Comparison of ENCODE assay signal across 11 cellular contexts in the genomic region with DNA sequence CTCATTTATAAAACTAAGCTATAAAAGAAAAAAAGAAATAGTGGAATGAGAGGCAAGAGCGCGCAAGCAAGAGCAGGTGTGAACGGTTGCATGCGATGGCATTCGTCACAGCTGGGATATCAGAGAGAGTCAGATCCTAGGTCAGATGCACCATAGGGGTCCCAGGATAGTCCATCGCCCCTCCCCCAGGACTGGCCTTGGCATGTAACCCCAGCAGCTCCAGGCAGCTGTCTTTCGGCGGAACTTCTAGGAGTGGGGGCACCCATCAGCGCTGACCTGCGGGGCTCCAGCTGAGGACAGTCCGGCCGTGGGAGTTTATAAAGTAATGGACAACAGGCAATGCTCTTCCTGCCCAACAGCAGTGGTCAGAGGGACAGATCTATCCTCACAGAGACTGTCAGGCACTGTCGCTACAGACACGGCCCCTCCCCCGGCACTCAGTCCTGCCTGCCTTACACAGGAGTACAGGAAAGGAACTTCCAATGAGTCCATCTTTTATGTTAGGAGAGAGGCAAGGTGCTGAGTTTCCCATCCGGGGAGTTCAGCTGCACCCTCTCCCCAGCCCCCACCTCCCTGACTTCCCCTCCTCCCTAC. TPM values are rescaled to one million over a fixed set of nuclear protein-coding genes. Genes with fewer than 3 reads are reported as not detected.
DNase-seq lines count a peak whose midpoint lies in the region; ATAC-seq, FAIRE-seq and TF ChIP-seq lines count a peak whose summit lies in the region.
"Had no signal": no experiment of that assay in that cellular context is flagged by ENCODE, and none has a peak within 500 bp of the region (broad histone marks: within the 10 kb centered on the region; RNA-seq: fewer than 3 reads in every experiment).

No MANE protein-coding gene starts in this region.

- BruUV-seq in mammary epithelial cell (replicated peaks; lab: Mats Ljungman, UMichigan) = no TSS peak

- intact Hi-C loops in mammary epithelial cell (cut with micrococcal nuclease) (no loop called here), breast epithelium (cut with DNase I; ENCODE audit: low total_unique reads) (no loop called here)

- H3K27me3 Mint-ChIP-seq in activated CD8-positive, alpha-beta T cell treated with anti-CD3 and anti-CD28 coated beads, Interleukin-2, amount 10 ng/mL, durations not matched to agents 7 days and 5 days (ENCODE audit: low read depth) = peaks cover 44% of the 10 kb centered on the region

- dilution Hi-C loops in mammary epithelial cell (cut with HindIII; ENCODE audit: low sequenced_read_pairs) (no loop called here), keratinocyte (cut with MboI; ENCODE audit: extremely low pct_ligation_motif_present, low sequenced_read_pairs) (no loop called here)

- H3K4me3 Mint-ChIP-seq in activated CD8-positive, alpha-beta T cell treated with anti-CD3 and anti-CD28 coated beads, Interleukin-2, amount 10 ng/mL, durations not matched to agents 7 days and 5 days = peak overlapping the region; percentile 45

- no peaks in the 10 kb centered on the region for H4K20me1 ChIP-seq in mammary epithelial cell (ENCODE audit: insufficient read depth, low read length)
- no peaks in the 10 kb centered on the region for H4K20me1 ChIP-seq in keratinocyte (ENCODE audit: control insufficient read depth, extremely low read depth, insufficient read depth, low read length)

- H3K36me3 Mint-ChIP-seq in activated CD8-positive, alpha-beta T cell treated with anti-CD3 and anti-CD28 coated beads, Interleukin-2, amount 10 ng/mL, durations not matched to agents 7 days and 5 days (ENCODE audit: low read depth) = no peaks in the 10 kb centered on the region

- no peak overlapping the region for H3K27ac Mint-ChIP-seq in activated CD8-positive, alpha-beta T cell treated with anti-CD3 and anti-CD28 coated beads, Interleukin-2, amount 10 ng/mL, durations not matched to agents 7 days and 5 days

- H3K27ac ChIP-seq in mammary epithelial cell (ENCODE audit: insufficient read depth, low read depth, low read length) (no peak overlapping the region), breast epithelium (no peak overlapping the region), keratinocyte (ENCODE audit: control insufficient read depth, insufficient read depth, low read length) (no peak overlapping the region), suprapubic skin (no peak overlapping the region)
- H3K27ac ChIP-seq: tibial nerve had no signal

- H3K4me3 ChIP-seq in mammary epithelial cell (replicated peaks in 1 of 3; ENCODE audit: insufficient read depth in 1 of 3, low read depth in 2 of 3, low read length in 3 of 3) = no peak overlapping the region
- peak overlapping the region in 1 of 3 donors; percentile 59 for H3K4me3 ChIP-seq in breast epithelium
- peak overlapping the region in 1 of 3 experiments; percentile 39 for H3K4me3 ChIP-seq in keratinocyte (ENCODE audit: control insufficient read depth in 2 of 3, extremely low read depth in 1 of 3, insufficient read depth in 2 of 3, low read depth in 1 of 3, low read length in 3 of 3)
- H3K4me3 ChIP-seq in suprapubic skin = peak overlapping the region; percentile 35

- no peak overlapping the region for H3K9ac ChIP-seq in mammary epithelial cell (ENCODE audit: insufficient read depth, low read length)
- no peak overlapping the region for H3K9ac ChIP-seq in keratinocyte (ENCODE audit: control insufficient read depth, extremely low read depth, insufficient read depth, low read length)

- ATAC-seq in activated CD8-positive, alpha-beta T cell treated with anti-CD3 and anti-CD28 coated beads, Interleukin-2, amount 10 ng/mL, durations not matched to agents 7 days and 5 days = no peak

- H3K4me1 ChIP-seq in mammary epithelial cell (ENCODE audit: insufficient read depth, low read length) (no peaks in the 10 kb centered on the region), breast epithelium (peaks cover 0 to 7% of the 10 kb centered on the region in 2 donors), keratinocyte (ENCODE audit: control insufficient read depth, extremely low read depth, insufficient read depth, low read length) (peaks cover 11% of the 10 kb centered on the region), suprapubic skin (peaks cover 16% of the 10 kb centered on the region)

- H3K9me1 ChIP-seq in keratinocyte (ENCODE audit: control insufficient read depth, extremely low read depth, insufficient read depth, low read length) = no peaks in the 10 kb centered on the region

- H3K9me3 ChIP-seq in mammary epithelial cell (replicated peaks; ENCODE audit: insufficient read depth, low read length) (no peaks in the 10 kb centered on the region), breast epithelium (peaks cover 0 to 11% of the 10 kb centered on the region in 2 donors), keratinocyte (ENCODE audit: control insufficient read depth, low read depth, low read length) (no peaks in the 10 kb centered on the region), suprapubic skin (no peaks in the 10 kb centered on the region)

- H3K36me3 ChIP-seq in mammary epithelial cell (ENCODE audit: insufficient read depth, low read length) = no peaks in the 10 kb centered on the region
- no peaks in the 10 kb centered on the region for H3K36me3 ChIP-seq in breast epithelium
- H3K36me3 ChIP-seq in keratinocyte (ENCODE audit: control insufficient read depth in 2 of 2, extremely low read depth in 1 of 2, insufficient read depth in 2 of 2, low read length in 2 of 2) = no peaks in the 10 kb centered on the region
- H3K36me3 ChIP-seq in suprapubic skin = no peaks in the 10 kb centered on the region
- H3K36me3 ChIP-seq: tibial nerve had no signal

- no peak overlapping the region for H3K4me2 ChIP-seq in mammary epithelial cell (ENCODE audit: insufficient read depth, low read depth, low read length)
- peak overlapping the region; percentile 93 for H3K4me2 ChIP-seq in keratinocyte (ENCODE audit: control insufficient read depth, extremely low read depth, insufficient read depth, low read depth, low read length)

- peaks cover 46% of the 10 kb centered on the region for H3K4me1 Mint-ChIP-seq in activated CD8-positive, alpha-beta T cell treated with anti-CD3 and anti-CD28 coated beads, Interleukin-2, amount 10 ng/mL, durations not matched to agents 7 days and 5 days (ENCODE audit: low read depth)

- POLR2A ChIA-PET in activated CD8-positive, alpha-beta T cell treated with anti-CD3 and anti-CD28 coated beads, Interleukin-2, amount 10 ng/mL, durations not matched to agents 7 days and 5 days (lab: Charles Lee) = no interaction called here

- H2AFZ ChIP-seq in mammary epithelial cell (ENCODE audit: low read depth, low read length) = peak overlapping the region; percentile 15
- H2AFZ ChIP-seq in keratinocyte (ENCODE audit: control insufficient read depth, low read length) = peak overlapping the region; percentile 7

- in situ Hi-C loops in mammary epithelial cell (cut with MboI; ENCODE audit: low sequenced_read_pairs in 2 of 2) = no loop called here

- TF ChIP-seq POLR2A in breast epithelium (IDR thresholded peaks at IDR 0.05) (no peak), suprapubic skin (IDR thresholded peaks at IDR 0.05) (no peak)

- FAIRE-seq in keratinocyte (lab: Jason Lieb, UNC) = no peak
- FAIRE-seq: frontal cortex had no signal

- DNase-seq in mammary epithelial cell (no peak), breast epithelium (ENCODE audit: low spot score in 2 of 2) (no peak), keratinocyte (ENCODE audit: low read depth, low spot score) (no peak), suprapubic skin (ENCODE audit: low spot score in 2 of 2) (no peak), DMS114 treated with DMSO at 0.1 percent for 48 hours (lab: John Stamatoyannopoulos, UW; ENCODE audit: unreplicated experiment) (no peak), NCI-H2171 treated with DMSO at 0.1 percent for 48 hours (lab: John Stamatoyannopoulos, UW) (no peak), D341Med (ENCODE audit: low spot score) (no peak)
- DNase-seq in activated CD8-positive, alpha-beta T cell treated with anti-CD3 and anti-CD28 coated beads, Interleukin-2, amount 10 ng/mL, durations not matched to agents 7 days and 5 days = no peak
- DNase-seq: aorta had no signal

- H3K79me2 ChIP-seq in mammary epithelial cell (ENCODE audit: insufficient read depth, low read length) (no peaks in the 10 kb centered on the region), keratinocyte (ENCODE audit: control insufficient read depth, insufficient read depth, low read length) (no peaks in the 10 kb centered on the region)

- no peak for TF ChIP-seq CTCF in mammary epithelial cell (conservative IDR thresholded peaks at IDR 0.05 in 1 of 2, IDR thresholded peaks at IDR 0.05 in 1 of 2; ENCODE audit: extremely low read depth in 1 of 2, insufficient read depth in 1 of 2, low read depth in 1 of 2, low read length in 2 of 2)
- TF ChIP-seq CTCF in breast epithelium (IDR thresholded peaks at IDR 0.05) = no peak
- no peak for TF ChIP-seq CTCF in keratinocyte (optimal IDR thresholded peaks at IDR 0.05 in 1 of 3, IDR thresholded peaks at IDR 0.05 in 1 of 3, conservative IDR thresholded peaks at IDR 0.05 in 1 of 3; ENCODE audit: extremely low read depth in 1 of 3, insufficient read depth in 2 of 3, low read length in 3 of 3)
- TF ChIP-seq CTCF in suprapubic skin (IDR thresholded peaks at IDR 0.05) = no peak

- no peak for TF ChIP-seq EP300 in suprapubic skin (IDR thresholded peaks at IDR 0.05)

- CTCF ChIA-PET in mammary epithelial cell (lab: Charles Lee; ENCODE audit: low non-redundant PET) = no interaction called here
- CTCF ChIA-PET in activated CD8-positive, alpha-beta T cell treated with anti-CD3 and anti-CD28 coated beads, Interleukin-2, amount 10 ng/mL, durations not matched to agents 7 days and 5 days (lab: Charles Lee) = no interaction called here

- H3K9me3 Mint-ChIP-seq in activated CD8-positive, alpha-beta T cell treated with anti-CD3 and anti-CD28 coated beads, Interleukin-2, amount 10 ng/mL, durations not matched to agents 7 days and 5 days (ENCODE audit: insufficient read depth) = peaks cover 9% of the 10 kb centered on the region

- WGBS in mammary epithelial cell (ENCODE audit: low coverage, missing lambda C conversion rate) = 85% methylated on average over 12 of the region's 16 CpGs
- 51% methylated on average over 9 of the region's 16 CpGs for WGBS in suprapubic skin

- peaks cover 6% of the 10 kb centered on the region for H3K27me3 ChIP-seq in mammary epithelial cell (ENCODE audit: insufficient read depth, low read length)
- H3K27me3 ChIP-seq in breast epithelium = no peaks in the 10 kb centered on the region
- H3K27me3 ChIP-seq in keratinocyte (ENCODE audit: control insufficient read depth, extremely low read depth, insufficient read depth, low read length) = peaks cover 56% of the 10 kb centered on the region
- H3K27me3 ChIP-seq in suprapubic skin = peaks cover 71% of the 10 kb centered on the region

RNA-seq across cellular contexts. Expression of gene SIAH3, which starts 1.4 kb away (rescaled TPM):
- total RNA-seq in mammary epithelial cell = under 1 TPM in 1 of 2 donors, not detected in 1; under 0.01 TPM
- polyA plus RNA-seq in mammary epithelial cell = not detected
- polyA minus RNA-seq in mammary epithelial cell = not detected
- total RNA-seq in breast epithelium = under 1 TPM in 1 of 3 donors, not detected in 2; under 0.01 TPM
- total RNA-seq in activated CD8-positive, alpha-beta T cell treated with anti-CD3 and anti-CD28 coated beads, Interleukin-2, amount 10 ng/mL, durations not matched to agents 7 days and 5 days = not detected
- polyA plus RNA-seq in keratinocyte = 0.12 to 0.19 TPM (median 0.17 TPM) in 3 replicates
- polyA plus RNA-seq in keratinocyte (2011; ENCODE audit: low read depth) = not detected
- polyA plus RNA-seq in keratinocyte (2011; cell fraction: cytosol; rRNA removed) = 0.09 and 0.13 TPM in 2 replicates
- polyA plus RNA-seq in keratinocyte (2011; cell fraction: nucleus; rRNA removed) = 0.24 and 0.44 TPM in 2 replicates
- 0.07 and 0.11 TPM in 2 replicates for polyA plus RNA-seq in keratinocyte (2012; ENCODE audit: low replicate concordance)
- 0.26 to 0.43 TPM (median 0.35 TPM) in 3 replicates for polyA minus RNA-seq in keratinocyte
- polyA minus RNA-seq in keratinocyte (2011; cell fraction: cytosol; rRNA and poly(A)+ RNA removed) = not detected
- polyA minus RNA-seq in keratinocyte (2011; cell fraction: nucleus; rRNA and poly(A)+ RNA removed) = 0.11 and 0.39 TPM in 2 replicates
- total RNA-seq in suprapubic skin = under 1 TPM in 2 of 4 donors, not detected in 2; 0.10 to 0.38 TPM
- total RNA-seq: tibial nerve had no signal
